Comparison of ENCODE assay signal across 8 cellular contexts in the genomic region with DNA sequence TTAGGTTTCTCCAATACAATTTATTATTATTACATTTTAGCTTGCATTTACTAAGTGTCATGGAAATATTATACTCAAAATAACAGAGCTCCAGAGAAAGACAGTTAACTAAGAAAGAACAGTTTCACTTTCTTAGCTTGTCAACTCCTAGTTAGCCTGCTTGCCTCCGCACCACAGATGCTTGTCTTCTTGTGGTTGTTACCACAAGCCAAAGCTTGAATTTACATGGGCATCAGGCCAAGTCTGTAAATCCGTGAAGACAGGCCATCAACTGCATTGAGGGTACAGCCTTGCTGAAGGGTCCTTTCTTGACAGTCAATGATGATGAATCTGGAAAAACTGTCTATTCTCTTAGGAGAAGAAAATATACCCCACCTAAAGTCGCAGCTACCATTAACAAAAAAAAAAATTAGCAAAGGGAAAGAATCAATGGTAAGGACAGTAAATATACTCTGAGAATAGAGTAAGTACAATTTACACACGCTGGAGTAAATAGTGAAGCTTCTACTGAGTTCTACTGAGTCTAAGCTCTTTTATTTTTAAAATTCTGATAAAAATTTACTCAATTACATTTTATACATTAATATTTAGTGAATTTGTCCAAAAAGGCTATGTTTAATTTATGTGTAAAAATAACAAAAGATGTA. TPM values are rescaled to one million over a fixed set of nuclear protein-coding genes. Genes with fewer than 3 reads are reported as not detected.
DNase-seq lines count a peak whose midpoint lies in the region; ATAC-seq and TF ChIP-seq lines count a peak whose summit lies in the region.

No MANE protein-coding gene starts in this region.

- no peaks in the 10 kb centered on the region for H3K36me3 ChIP-seq in BE2C

- no peaks in the 10 kb centered on the region for H3K9me3 ChIP-seq in BE2C

- H3K27me3 ChIP-seq in BE2C, result no peaks in the 10 kb centered on the region

- ATAC-seq in GM21717 (IDR thresholded peaks at IDR 0.05; ENCODE audit: unreplicated experiment) (peak; percentile 92), esophagus mucosa (no peak)

- no peak overlapping the region for H3K27ac ChIP-seq in epithelial cell of prostate

- H3K4me1 ChIP-seq in BE2C, result no peaks in the 10 kb centered on the region

- DNase-seq in M059J (ENCODE audit: low read depth) (peak; percentile 86), epithelial cell of prostate (ENCODE audit: low read depth, low spot score) (peak; percentile 34), BE2C (no peak)
- DNase-seq in activated CD4-positive, alpha-beta T cell treated with anti-CD3 and anti-CD28 coated beads for 4 hours, result peak; percentile 47 to 57
- peak; percentile 30 for DNase-seq in stimulated activated CD8-positive, alpha-beta memory T cell treated with anti-CD3 and anti-CD28 coated beads, Interleukin-12 subunit alpha, Interleukin-12 subunit beta, amount 100 ng/mL, for 1 hour (ENCODE audit: low read depth)

- TF ChIP-seq CTCF in BE2C (IDR thresholded peaks at IDR 0.05; ENCODE audit: low read depth, low read length), result no peak

- H3K4me3 ChIP-seq in GM08714 (ENCODE audit: low read length) (peak overlapping the region; percentile 19; the same call in 1 of the 2 replicates), BE2C (ENCODE audit: low read depth, low read length) (no peak overlapping the region)

RNA-seq across cellular contexts. Expression of gene DENND5A, which starts 15.6 kb away (rescaled TPM):
- 62.5 and 71.1 TPM in 2 replicates for total RNA-seq in M059J (2014; rRNA removed; shearing (Covaris generic))
- total RNA-seq in esophagus mucosa, result 13.2 TPM
- polyA plus RNA-seq in BE2C (2012; ENCODE audit: insufficient read depth, insufficient read length, low read depth), result 15.0 TPM

RNA-seq across cellular contexts. Expression of gene TMEM41B, which starts 33.6 kb away (rescaled TPM):
- 84.6 and 108 TPM in 2 replicates for total RNA-seq in M059J (2014; rRNA removed; shearing (Covaris generic))
- total RNA-seq in esophagus mucosa, result 26.3 TPM
- polyA plus RNA-seq in BE2C (2012; ENCODE audit: insufficient read depth, insufficient read length, low read depth), result 10.9 TPM
